Comparison of ENCODE assay signal across 7 cellular contexts in genomic region chr7:150156015-150156414, GRCh38.
A peak's percentile ranks its signal among the peaks of the same experiment; 100 is the strongest.
DNase-seq lines count a peak whose midpoint lies in the region; ATAC-seq and TF ChIP-seq lines count a peak whose summit lies in the region.
"Not testable (repeated sequence)": the region's sequence is repeated elsewhere in the genome, so short reads cannot be mapped to it uniquely, and the experiment has no call there.

No MANE protein-coding gene starts in this region.

- H2AK5ac ChIP-seq in trophoblast cell (ENCODE audit: low read length): not testable (repeated sequence)

- peak; percentile 93 for ATAC-seq in left lobe of liver

- H3K9ac ChIP-seq in trophoblast cell (ENCODE audit: low read length): not testable (repeated sequence)

- H2BK120ac ChIP-seq in trophoblast cell (ENCODE audit: insufficient read depth, low read length, poor library complexity): not testable (repeated sequence)

- H4K12ac ChIP-seq in trophoblast cell (ENCODE audit: low read depth, low read length): not testable (repeated sequence)

- no CpG with 5 or more reads among the region's 4 CpGs for WGBS in trophoblast cell (ENCODE audit: extremely low coverage, insufficient coverage, insufficient read length)

- not testable (repeated sequence) for H4K91ac ChIP-seq in trophoblast cell (ENCODE audit: low read depth, low read length)

- not testable (repeated sequence) for H3K23ac ChIP-seq in trophoblast cell (ENCODE audit: low read length)

- H2BK5ac ChIP-seq in trophoblast cell (ENCODE audit: low read depth, low read length, poor library complexity): not testable (repeated sequence)

- not testable (repeated sequence) for H3K4me2 ChIP-seq in trophoblast cell (ENCODE audit: low read length)

- H4K8ac ChIP-seq in trophoblast cell (ENCODE audit: low read depth, low read length): not testable (repeated sequence)

- not testable (repeated sequence) for H3K27ac ChIP-seq in trophoblast cell (ENCODE audit: low read depth, low read length)

- not testable (repeated sequence) for H3K79me1 ChIP-seq in trophoblast cell (ENCODE audit: low read length)

- DNase-seq in ACHN: peak; percentile 54
- peak; percentile 7 for DNase-seq in HK-2 (ENCODE audit: unreplicated experiment)
- DNase-seq in RPMI7951 (ENCODE audit: low read depth): peak; percentile 1
- peak; percentile 2 for DNase-seq in choroid plexus epithelial cell (ENCODE audit: low read depth)
- DNase-seq in fibroblast of villous mesenchyme (ENCODE audit: low read depth): peak; percentile 18
- not testable (repeated sequence) for DNase-seq in left lobe of liver (ENCODE audit: low spot score)
- peak; percentile 25 to 41 for DNase-seq in trophoblast cell

- not testable (repeated sequence) for H3K79me2 ChIP-seq in trophoblast cell (ENCODE audit: control insufficient read depth, insufficient read depth, low read length, poor library complexity)

- H3K4me3 ChIP-seq in choroid plexus epithelial cell (ENCODE audit: low read depth, low read length); fibroblast of villous mesenchyme (ENCODE audit: low read depth, low read length); trophoblast cell (ENCODE audit: low read depth, low read length): not testable (repeated sequence)

- H2AFZ ChIP-seq in trophoblast cell (ENCODE audit: insufficient read depth, low read length, poor library complexity): not testable (repeated sequence)

- not testable (repeated sequence) for H3K9me3 ChIP-seq in trophoblast cell (ENCODE audit: insufficient read depth, low read depth, low read length)

- not testable (repeated sequence) for H3K36me3 ChIP-seq in trophoblast cell (ENCODE audit: control insufficient read depth in 1 of 2, insufficient read depth in 2 of 2, low read length in 2 of 2)

- not testable (repeated sequence) for H3K14ac ChIP-seq in trophoblast cell (ENCODE audit: low read length)

- TF ChIP-seq CTCF in choroid plexus epithelial cell (conservative IDR thresholded peaks at IDR 0.05; ENCODE audit: low read depth, low read length); fibroblast of villous mesenchyme (IDR thresholded peaks at IDR 0.05; ENCODE audit: insufficient read depth, low read depth, low read length): not testable (repeated sequence)

- not testable (repeated sequence) for H3K4ac ChIP-seq in trophoblast cell (ENCODE audit: low read depth, low read length)

- in situ Hi-C loops in ACHN (cut with HindIII; ENCODE audit: low pct_ligation_motif_present, low pct_unique_long_range_greater_than_20kb, low sequenced_read_pairs): not testable (repeated sequence)

- H3K27me3 ChIP-seq in trophoblast cell (ENCODE audit: insufficient read depth, low read length): not testable (repeated sequence)

- H3K4me1 ChIP-seq in trophoblast cell (ENCODE audit: control insufficient read depth in 1 of 2, insufficient read depth in 2 of 2, low read length in 2 of 2): not testable (repeated sequence)

- not testable (repeated sequence) for H3K18ac ChIP-seq in trophoblast cell (ENCODE audit: low read length)

- H2BK12ac ChIP-seq in trophoblast cell (ENCODE audit: low read length): not testable (repeated sequence)
